In genomic region chr5:175202461-175203065, GRCh38 we compare ENCODE assay signal across 15 cellular contexts.
DNase-seq lines count a peak whose midpoint lies in the region; ATAC-seq and TF ChIP-seq lines count a peak whose summit lies in the region.
"Had no signal": no experiment of that assay in that cellular context is flagged by ENCODE, and none has a peak within 500 bp of the region (broad histone marks: within the 10 kb centered on the region; RNA-seq: fewer than 3 reads in every experiment).

No MANE protein-coding gene starts in this region.

- no peak overlapping the region; the same call in 1 of the 2 replicates for H3K27ac ChIP-seq in HEK293 (ENCODE audit: extremely low read depth, low read depth, low read length)
- H3K27ac ChIP-seq in upper lobe of left lung, result no peak overlapping the region
- H3K27ac ChIP-seq: BLaER1 treated with 17β-estradiol and CSF1 and Interleukin-3, amounts not matched to agents 10 nM and 100 nM; breast epithelium; sigmoid colon had no signal

- WGBS in upper lobe of left lung, 2 donors, result 52 to 54% methylated on average over 4 of the region's 4 CpGs

- H3K36me3 ChIP-seq in HEK293 (ENCODE audit: control insufficient read depth in 2 of 2, insufficient read depth in 1 of 2, low read length in 2 of 2) (no peaks in the 10 kb centered on the region), upper lobe of left lung (no peaks in the 10 kb centered on the region)
- H3K36me3 ChIP-seq: BLaER1 treated with 17β-estradiol and CSF1 and Interleukin-3, amounts not matched to agents 10 nM and 100 nM; breast epithelium; sigmoid colon had no signal

- CTCF ChIA-PET in HEK293 (lab: Yijun Ruan, JAX), result interaction anchor here (0.7 kb wide), 1 partner anchor 232 kb away, joined by 4 read pairs; no protein-coding TSS in a partner anchor

- no peak for TF ChIP-seq CTCF in HEK293 (tag by site-specific recombination; IDR thresholded peaks at IDR 0.05)
- no peak for TF ChIP-seq CTCF in upper lobe of left lung (IDR thresholded peaks at IDR 0.05)

- 0 out of 2 replicates have a peak, but pooled peaks cover 5% of the 10 kb centered on the region for H3K4me1 ChIP-seq in HEK293 (ENCODE audit: control insufficient read depth, insufficient read depth, low read length)
- no peaks in the 10 kb centered on the region for H3K4me1 ChIP-seq in upper lobe of left lung
- H3K4me1 ChIP-seq: breast epithelium, sigmoid colon had no signal

- no peak for TF ChIP-seq POLR2A in upper lobe of left lung (IDR thresholded peaks at IDR 0.05)

- no peak for TF ChIP-seq EP300 in upper lobe of left lung (IDR thresholded peaks at IDR 0.05)

- ATAC-seq in esophagus mucosa (peak; percentile 88), HG02623 (IDR thresholded peaks at IDR 0.05; ENCODE audit: unreplicated experiment) (no peak), upper lobe of left lung (ENCODE audit: low FRiP score in 2 of 2) (no peak)
- ATAC-seq: activated T-cell treated with anti-CD3 and anti-CD28 coated beads, Interleukin-2, amount 50 U/mL, for 4 hours had no signal

- DNase-seq in AG08395 (ENCODE audit: low spot score), result peak; percentile 12
- DNase-seq in NCI-H774 (lab: John Stamatoyannopoulos, UW), result peak; percentile 25
- no peak for DNase-seq in ecto neural progenitor cell (ENCODE audit: low spot score)
- no peak for DNase-seq in stimulated activated CD4-positive, alpha-beta T cell treated with anti-CD3 and anti-CD28 coated beads, Interleukin-4, amount 100 ng/mL, for 4 hours
- DNase-seq in upper lobe of left lung, result no peak
- DNase-seq: activated T-cell treated with anti-CD3 and anti-CD28 coated beads, Interleukin-2, amount 50 U/mL, for 4 hours; MV-4-11; Right ventricle myocardium superior; sigmoid colon; trophoblast cell had no signal

- POLR2A ChIA-PET in HEK293 (lab: Yijun Ruan, JAX), result interaction anchor here (1.2 kb wide), 1 partner anchor 85 kb away, joined by 3 read pairs; no protein-coding TSS in a partner anchor

- no peaks in the 10 kb centered on the region for H3K9me3 ChIP-seq in HEK293 (ENCODE audit: control insufficient read depth, insufficient read depth, low read depth, low read length)
- no peaks in the 10 kb centered on the region for H3K9me3 ChIP-seq in upper lobe of left lung
- H3K9me3 ChIP-seq: BLaER1 treated with 17β-estradiol and CSF1 and Interleukin-3, amounts not matched to agents 10 nM and 100 nM; breast epithelium had no signal

- no peaks in the 10 kb centered on the region for H3K27me3 ChIP-seq in upper lobe of left lung
- H3K27me3 ChIP-seq: BLaER1 treated with 17β-estradiol and CSF1 and Interleukin-3, amounts not matched to agents 10 nM and 100 nM; sigmoid colon had no signal

- no peak overlapping the region for H3K4me3 ChIP-seq in HEK293 (ENCODE audit: low read depth, low read length)
- H3K4me3 ChIP-seq in upper lobe of left lung, result no peak overlapping the region
- H3K4me3 ChIP-seq: BLaER1 treated with 17β-estradiol and CSF1 and Interleukin-3, amounts not matched to agents 10 nM and 100 nM; breast epithelium; sigmoid colon had no signal

TF ChIP-seq in HEK293, 187 proteins besides CTCF, POLR2A, EP300 and RAD21 (continues in another document):
- 0 out of 2 replicates have a peak, but pooled peaks have one; percentile 17 for TF ChIP-seq ZNF600 (tag by site-specific recombination; IDR thresholded peaks at IDR 0.05)
- TF ChIP-seq ZFP69B (tag by site-specific recombination; IDR thresholded peaks at IDR 0.05), result no peak
- TF ChIP-seq, protein P1, sequence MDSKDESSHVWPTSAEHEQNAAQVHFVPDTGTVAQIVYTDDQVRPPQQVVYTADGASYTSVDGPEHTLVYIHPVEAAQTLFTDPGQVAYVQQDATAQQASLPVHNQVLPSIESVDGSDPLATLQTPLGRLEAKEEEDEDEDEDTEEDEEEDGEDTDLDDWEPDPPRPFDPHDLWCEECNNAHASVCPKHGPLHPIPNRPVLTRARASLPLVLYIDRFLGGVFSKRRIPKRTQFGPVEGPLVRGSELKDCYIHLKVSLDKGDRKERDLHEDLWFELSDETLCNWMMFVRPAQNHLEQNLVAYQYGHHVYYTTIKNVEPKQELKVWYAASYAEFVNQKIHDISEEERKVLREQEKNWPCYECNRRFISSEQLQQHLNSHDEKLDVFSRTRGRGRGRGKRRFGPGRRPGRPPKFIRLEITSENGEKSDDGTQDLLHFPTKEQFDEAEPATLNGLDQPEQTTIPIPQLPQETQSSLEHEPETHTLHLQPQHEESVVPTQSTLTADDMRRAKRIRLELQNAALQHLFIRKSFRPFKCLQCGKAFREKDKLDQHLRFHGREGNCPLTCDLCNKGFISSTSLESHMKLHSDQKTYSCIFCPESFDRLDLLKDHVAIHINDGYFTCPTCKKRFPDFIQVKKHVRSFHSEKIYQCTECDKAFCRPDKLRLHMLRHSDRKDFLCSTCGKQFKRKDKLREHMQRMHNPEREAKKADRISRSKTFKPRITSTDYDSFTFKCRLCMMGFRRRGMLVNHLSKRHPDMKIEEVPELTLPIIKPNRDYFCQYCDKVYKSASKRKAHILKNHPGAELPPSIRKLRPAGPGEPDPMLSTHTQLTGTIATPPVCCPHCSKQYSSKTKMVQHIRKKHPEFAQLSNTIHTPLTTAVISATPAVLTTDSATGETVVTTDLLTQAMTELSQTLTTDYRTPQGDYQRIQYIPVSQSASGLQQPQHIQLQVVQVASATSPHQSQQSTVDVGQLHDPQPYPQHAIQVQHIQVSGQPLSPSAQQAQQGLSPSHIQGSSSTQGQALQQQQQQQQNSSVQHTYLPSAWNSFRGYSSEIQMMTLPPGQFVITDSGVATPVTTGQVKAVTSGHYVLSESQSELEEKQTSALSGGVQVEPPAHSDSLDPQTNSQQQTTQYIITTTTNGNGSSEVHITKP (tag by site-specific recombination; IDR thresholded peaks at IDR 0.05), result peak; percentile 77
- TF ChIP-seq ZNF184 (tag by site-specific recombination; IDR thresholded peaks at IDR 0.05), result 0 out of 2 replicates have a peak, but pooled peaks have one; percentile 51
- TF ChIP-seq FEZF1 (tag by site-specific recombination; IDR thresholded peaks at IDR 0.05), result peak; percentile 19; the same call in 1 of the 2 replicates
- TF ChIP-seq, protein P2, sequence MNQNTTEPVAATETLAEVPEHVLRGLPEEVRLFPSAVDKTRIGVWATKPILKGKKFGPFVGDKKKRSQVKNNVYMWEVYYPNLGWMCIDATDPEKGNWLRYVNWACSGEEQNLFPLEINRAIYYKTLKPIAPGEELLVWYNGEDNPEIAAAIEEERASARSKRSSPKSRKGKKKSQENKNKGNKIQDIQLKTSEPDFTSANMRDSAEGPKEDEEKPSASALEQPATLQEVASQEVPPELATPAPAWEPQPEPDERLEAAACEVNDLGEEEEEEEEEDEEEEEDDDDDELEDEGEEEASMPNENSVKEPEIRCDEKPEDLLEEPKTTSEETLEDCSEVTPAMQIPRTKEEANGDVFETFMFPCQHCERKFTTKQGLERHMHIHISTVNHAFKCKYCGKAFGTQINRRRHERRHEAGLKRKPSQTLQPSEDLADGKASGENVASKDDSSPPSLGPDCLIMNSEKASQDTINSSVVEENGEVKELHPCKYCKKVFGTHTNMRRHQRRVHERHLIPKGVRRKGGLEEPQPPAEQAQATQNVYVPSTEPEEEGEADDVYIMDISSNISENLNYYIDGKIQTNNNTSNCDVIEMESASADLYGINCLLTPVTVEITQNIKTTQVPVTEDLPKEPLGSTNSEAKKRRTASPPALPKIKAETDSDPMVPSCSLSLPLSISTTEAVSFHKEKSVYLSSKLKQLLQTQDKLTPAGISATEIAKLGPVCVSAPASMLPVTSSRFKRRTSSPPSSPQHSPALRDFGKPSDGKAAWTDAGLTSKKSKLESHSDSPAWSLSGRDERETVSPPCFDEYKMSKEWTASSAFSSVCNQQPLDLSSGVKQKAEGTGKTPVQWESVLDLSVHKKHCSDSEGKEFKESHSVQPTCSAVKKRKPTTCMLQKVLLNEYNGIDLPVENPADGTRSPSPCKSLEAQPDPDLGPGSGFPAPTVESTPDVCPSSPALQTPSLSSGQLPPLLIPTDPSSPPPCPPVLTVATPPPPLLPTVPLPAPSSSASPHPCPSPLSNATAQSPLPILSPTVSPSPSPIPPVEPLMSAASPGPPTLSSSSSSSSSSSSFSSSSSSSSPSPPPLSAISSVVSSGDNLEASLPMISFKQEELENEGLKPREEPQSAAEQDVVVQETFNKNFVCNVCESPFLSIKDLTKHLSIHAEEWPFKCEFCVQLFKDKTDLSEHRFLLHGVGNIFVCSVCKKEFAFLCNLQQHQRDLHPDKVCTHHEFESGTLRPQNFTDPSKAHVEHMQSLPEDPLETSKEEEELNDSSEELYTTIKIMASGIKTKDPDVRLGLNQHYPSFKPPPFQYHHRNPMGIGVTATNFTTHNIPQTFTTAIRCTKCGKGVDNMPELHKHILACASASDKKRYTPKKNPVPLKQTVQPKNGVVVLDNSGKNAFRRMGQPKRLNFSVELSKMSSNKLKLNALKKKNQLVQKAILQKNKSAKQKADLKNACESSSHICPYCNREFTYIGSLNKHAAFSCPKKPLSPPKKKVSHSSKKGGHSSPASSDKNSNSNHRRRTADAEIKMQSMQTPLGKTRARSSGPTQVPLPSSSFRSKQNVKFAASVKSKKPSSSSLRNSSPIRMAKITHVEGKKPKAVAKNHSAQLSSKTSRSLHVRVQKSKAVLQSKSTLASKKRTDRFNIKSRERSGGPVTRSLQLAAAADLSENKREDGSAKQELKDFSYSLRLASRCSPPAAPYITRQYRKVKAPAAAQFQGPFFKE (tag by site-specific recombination; IDR thresholded peaks at IDR 0.05; ENCODE audit: borderline replicate concordance), result no peak
- peak; percentile 100 for TF ChIP-seq MEIS1 (CRISPR knock-in tag; IDR thresholded peaks at IDR 0.05; ENCODE audit: borderline replicate concordance)
- TF ChIP-seq ZFP37 (tag by site-specific recombination; IDR thresholded peaks at IDR 0.05), result peak; percentile 49; the same call in 1 of the 2 replicates
- TF ChIP-seq SCRT2 (tag by site-specific recombination; IDR thresholded peaks at IDR 0.05), result peak; percentile 33; the same call in 1 of the 2 replicates
- TF ChIP-seq ZBTB8A (tag by site-specific recombination; IDR thresholded peaks at IDR 0.05), result no peak
- TF ChIP-seq BCL6B (tag by site-specific recombination; IDR thresholded peaks at IDR 0.05), result no peak
- no peak for TF ChIP-seq ZNF629 (tag by site-specific recombination; IDR thresholded peaks at IDR 0.05)

Comparison
In these comparisons a context has a peak if more than half of its experiments do, and no peak if none do; other contexts are left out.
1. DNase-seq: peak in AG08395 (single experiment) and NCI-H774 (single experiment); none in ecto neural progenitor cell (single experiment), stimulated activated CD4-positive, alpha-beta T cell treated with anti-CD3 and anti-CD28 coated beads, Interleukin-4, amount 100 ng/mL, for 4 hours (0 of 2) and upper lobe of left lung (0 of 2).